Comparison of ENCODE assay signal across 12 cellular contexts in genomic region chr1:178134061-178134460, GRCh38. TPM values are rescaled to one million over a fixed set of nuclear protein-coding genes. Genes with fewer than 3 reads are reported as not detected.
A peak's percentile ranks its signal among the peaks of the same experiment; 100 is the strongest.
DNase-seq lines count a peak whose midpoint lies in the region; ATAC-seq and TF ChIP-seq lines count a peak whose summit lies in the region.
"Had no signal": no experiment of that assay in that cellular context is flagged by ENCODE, and none has a peak within 500 bp of the region (broad histone marks: within the 10 kb centered on the region; RNA-seq: fewer than 3 reads in every experiment).

No MANE protein-coding gene starts in this region.

- no peaks in the 10 kb centered on the region for H3K27me3 ChIP-seq in uterus
- H3K27me3 ChIP-seq: esophagus muscularis mucosa, neutrophil, SJSA1 had no signal

- no peak overlapping the region for H3K4me3 ChIP-seq in foreskin fibroblast (ENCODE audit: low read depth in 1 of 2, low read length in 2 of 2)
- H3K4me3 ChIP-seq in uterus: no peak overlapping the region
- H3K4me3 ChIP-seq: esophagus muscularis mucosa, SJSA1 had no signal

- DNase-seq in HK-2 (ENCODE audit: unreplicated experiment) (peak; percentile 24), SKM-1 (lab: John Stamatoyannopoulos, UW; ENCODE audit: unreplicated experiment) (peak; percentile 92), foreskin fibroblast (peak; percentile 84), sciatic nerve (ENCODE audit: low spot score) (no peak), uterus (no peak), germinal center (ENCODE audit: low spot score) (no peak)
- DNase-seq: activated T-cell treated with anti-CD3 and anti-CD28 coated beads, Interleukin-2, amount 50 U/mL, for 24 hours had no signal

- H3K27ac ChIP-seq in uterus: no peak overlapping the region
- H3K27ac ChIP-seq: esophagus muscularis mucosa, neutrophil, SJSA1 had no signal

- no peak for TF ChIP-seq POLR2A in uterus (IDR thresholded peaks at IDR 0.05)

- no peak for TF ChIP-seq CTCF in foreskin fibroblast (IDR thresholded peaks at IDR 0.05; ENCODE audit: low read depth, low read length)
- TF ChIP-seq CTCF in uterus (IDR thresholded peaks at IDR 0.05): no peak

- no peaks in the 10 kb centered on the region for H3K4me1 ChIP-seq in uterus

- H3K36me3 ChIP-seq in uterus: no peaks in the 10 kb centered on the region
- H3K36me3 ChIP-seq: esophagus muscularis mucosa, neutrophil had no signal

- intact Hi-C loops in sciatic nerve (cut with DNase I): no loop called here
- intact Hi-C loops in uterus (cut with DNase I; ENCODE audit: low total_unique reads): no loop called here

- no peaks in the 10 kb centered on the region for H3K9me3 ChIP-seq in uterus
- H3K9me3 ChIP-seq: esophagus muscularis mucosa, neutrophil, SJSA1 had no signal

- ATAC-seq in sciatic nerve: peak; percentile 82
- no peak for ATAC-seq in HG03439 (IDR thresholded peaks at IDR 0.05; ENCODE audit: unreplicated experiment)
- no peak for ATAC-seq in GM21381 (IDR thresholded peaks at IDR 0.05; ENCODE audit: unreplicated experiment)

RNA-seq across cellular contexts. Expression of gene RASAL2, which starts 40.2 kb away (rescaled TPM):
- total RNA-seq in sciatic nerve: 42.6 TPM
- total RNA-seq in uterus: 10 to 100 TPM in 3 of 4 donors, 1 to 10 TPM in 1; 10.0 to 42.5 (median 29.8) TPM

Comparison
In these comparisons a context has a peak if more than half of its experiments do, and no peak if none do; other contexts are left out.
1. DNase-seq: peak in HK-2 (single experiment), SKM-1 (single experiment) and foreskin fibroblast (2 of 2); none in sciatic nerve (single experiment), uterus (0 of 2) and germinal center (single experiment).